ENCODE assay signal across 9 cellular contexts in the genomic region with DNA sequence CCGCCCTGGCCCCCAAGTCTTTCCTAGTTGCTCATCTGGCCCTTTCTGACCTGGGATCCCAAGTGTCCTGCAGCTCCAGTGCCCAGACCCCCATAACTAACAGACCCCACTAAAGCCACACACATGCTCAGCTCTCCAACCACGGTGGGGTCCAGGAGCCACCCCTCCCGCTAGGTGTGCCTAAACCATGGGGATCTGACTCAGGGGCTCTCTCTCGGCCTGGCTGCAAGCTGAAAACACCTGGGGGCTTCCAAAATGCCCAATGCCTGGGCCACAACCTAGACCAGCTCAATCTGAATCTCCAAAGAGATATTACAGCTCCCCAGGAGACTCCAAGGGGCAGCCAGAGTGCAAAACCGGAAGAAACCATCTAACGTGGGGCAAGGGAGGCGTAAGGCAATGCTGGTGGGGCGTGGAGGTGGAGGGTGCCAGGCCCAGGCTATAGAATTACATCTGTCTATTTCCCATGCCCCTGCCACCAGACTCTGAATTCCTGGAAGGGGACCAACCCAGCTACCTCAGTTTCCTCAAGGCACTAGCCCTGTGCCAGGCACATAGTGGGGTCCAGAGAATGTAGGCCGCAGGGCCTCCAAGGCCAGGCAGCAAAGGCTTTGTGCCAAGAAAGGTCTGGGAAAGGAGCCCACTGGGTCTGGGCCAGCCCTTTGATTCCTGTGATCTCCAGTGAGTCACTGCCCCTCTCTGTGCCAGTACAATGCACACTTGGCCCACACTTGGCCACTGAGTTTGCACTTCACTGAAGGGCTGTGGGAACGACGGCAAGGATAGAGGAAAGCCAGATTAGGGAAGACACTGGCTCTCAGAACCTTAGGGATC. TPM values are rescaled to one million over a fixed set of nuclear protein-coding genes. Genes with fewer than 3 reads are reported as not detected.
DNase-seq lines count a peak whose midpoint lies in the region; ATAC-seq and TF ChIP-seq lines count a peak whose summit lies in the region.
"Had no signal": no experiment of that assay in that cellular context is flagged by ENCODE, and none has a peak within 500 bp of the region (broad histone marks: within the 10 kb centered on the region; RNA-seq: fewer than 3 reads in every experiment).

No MANE protein-coding gene starts in this region.

- H4K20me1 ChIP-seq in Karpas-422 (ENCODE audit: insufficient read depth, low read depth, low read length) = no peaks in the 10 kb centered on the region

- DNase-seq in Karpas-422 (peak; percentile 65), astrocyte of the spinal cord (ENCODE audit: low read depth, low spot score) (peak; percentile 93), kidney tubule cell (ENCODE audit: low spot score) (peak; percentile 73), superior temporal gyrus (ENCODE audit: extremely low spot score) (peak; percentile 85), GM10248 (ENCODE audit: extremely low spot score) (no peak)
- DNase-seq: stimulated activated CD8-positive, alpha-beta memory T cell treated with anti-CD3 and anti-CD28 coated beads, Interleukin-4, amount 100 ng/mL, for 48 hours had no signal

- H3K36me3 ChIP-seq in Karpas-422 (ENCODE audit: insufficient read depth, low read length) = peaks cover 5% of the 10 kb centered on the region; the same call in 1 of the 2 replicates

- peaks cover 34% of the 10 kb centered on the region for H3K79me2 ChIP-seq in Karpas-422 (ENCODE audit: low read length)

- ATAC-seq in HG03095 (IDR thresholded peaks at IDR 0.05; ENCODE audit: unreplicated experiment) = no peak
- no peak for ATAC-seq in HG03520 (IDR thresholded peaks at IDR 0.05; ENCODE audit: unreplicated experiment)
- ATAC-seq in GM19395 (IDR thresholded peaks at IDR 0.05; ENCODE audit: unreplicated experiment) = no peak

- H3K9me2 ChIP-seq in Karpas-422 (replicated peaks; ENCODE audit: insufficient read depth, low read length) = no peaks in the 10 kb centered on the region

- H3K9ac ChIP-seq in Karpas-422 (ENCODE audit: low read length) = peak overlapping the region; percentile 65

- H3K4me1 ChIP-seq in Karpas-422 (ENCODE audit: low read length) = peaks cover 75% of the 10 kb centered on the region

- POLR2A ChIA-PET in GM10248 (lab: Yijun Ruan, JAX) = interaction anchor here (0.6 kb wide), 1 partner anchor 230 kb away, joined by 4 read pairs; no protein-coding TSS in a partner anchor

- peak overlapping the region; percentile 33 for H3K4me3 ChIP-seq in Karpas-422 (ENCODE audit: low read length)
- H3K4me3 ChIP-seq in astrocyte of the spinal cord (ENCODE audit: low read depth, low read length) = no peak overlapping the region

- no peak overlapping the region for H2AFZ ChIP-seq in Karpas-422 (ENCODE audit: low read length)

- CTCF ChIA-PET in GM10248 (lab: Yijun Ruan, JAX) = interaction anchor here (1.4 kb wide), 1 partner anchor 342 kb away, joined by 3 read pairs; no protein-coding TSS in a partner anchor

- peak overlapping the region; percentile 73 for H3K4me2 ChIP-seq in Karpas-422 (ENCODE audit: low read depth, low read length, poor library complexity, severe bottlenecking)

- TF ChIP-seq CTCF in astrocyte of the spinal cord (IDR thresholded peaks at IDR 0.05; ENCODE audit: low read depth, low read length) (no peak), GM10248 (IDR thresholded peaks at IDR 0.05; ENCODE audit: control extremely low read depth, extremely low read depth, low read depth, missing control alignments) (no peak)

- H3K9me3 ChIP-seq in Karpas-422 (ENCODE audit: low read length) = no peaks in the 10 kb centered on the region

- H3K27ac ChIP-seq in Karpas-422 (ENCODE audit: low read length) = peak overlapping the region; percentile 95

- H3K27me3 ChIP-seq in Karpas-422 (ENCODE audit: low read length) = no peaks in the 10 kb centered on the region

- in situ Hi-C loops in astrocyte of the spinal cord (cut with HindIII; ENCODE audit: low sequenced_read_pairs) = no loop called here

RNA-seq across cellular contexts. Expression of a gene that starts 3.3 kb away (rescaled TPM):
- total RNA-seq in Karpas-422 (2014; rRNA removed; shearing (Covaris generic); ENCODE audit: low replicate concordance) = 45.4 and 65.1 TPM in 2 replicates

RNA-seq across cellular contexts. Expression of a gene that starts 18.5 kb away (rescaled TPM):
- total RNA-seq in Karpas-422 (2014; rRNA removed; shearing (Covaris generic); ENCODE audit: low replicate concordance) = 31.2 and 45.5 TPM in 2 replicates

RNA-seq across cellular contexts. Expression of a gene that starts 22.8 kb away (rescaled TPM):
- not detected in 2 replicates for total RNA-seq in Karpas-422 (2014; rRNA removed; shearing (Covaris generic); ENCODE audit: low replicate concordance)

RNA-seq across cellular contexts. Expression of a gene that starts 30.6 kb away (rescaled TPM):
- total RNA-seq in Karpas-422 (2014; rRNA removed; shearing (Covaris generic); ENCODE audit: low replicate concordance) = 64.1 and 117 TPM in 2 replicates

RNA-seq across cellular contexts. Expression of a gene that starts 43.4 kb away (rescaled TPM):
- total RNA-seq in Karpas-422 (2014; rRNA removed; shearing (Covaris generic); ENCODE audit: low replicate concordance) = 18.2 and 20.5 TPM in 2 replicates
